ENCODE assay signal across 8 cellular contexts in the genomic region with DNA sequence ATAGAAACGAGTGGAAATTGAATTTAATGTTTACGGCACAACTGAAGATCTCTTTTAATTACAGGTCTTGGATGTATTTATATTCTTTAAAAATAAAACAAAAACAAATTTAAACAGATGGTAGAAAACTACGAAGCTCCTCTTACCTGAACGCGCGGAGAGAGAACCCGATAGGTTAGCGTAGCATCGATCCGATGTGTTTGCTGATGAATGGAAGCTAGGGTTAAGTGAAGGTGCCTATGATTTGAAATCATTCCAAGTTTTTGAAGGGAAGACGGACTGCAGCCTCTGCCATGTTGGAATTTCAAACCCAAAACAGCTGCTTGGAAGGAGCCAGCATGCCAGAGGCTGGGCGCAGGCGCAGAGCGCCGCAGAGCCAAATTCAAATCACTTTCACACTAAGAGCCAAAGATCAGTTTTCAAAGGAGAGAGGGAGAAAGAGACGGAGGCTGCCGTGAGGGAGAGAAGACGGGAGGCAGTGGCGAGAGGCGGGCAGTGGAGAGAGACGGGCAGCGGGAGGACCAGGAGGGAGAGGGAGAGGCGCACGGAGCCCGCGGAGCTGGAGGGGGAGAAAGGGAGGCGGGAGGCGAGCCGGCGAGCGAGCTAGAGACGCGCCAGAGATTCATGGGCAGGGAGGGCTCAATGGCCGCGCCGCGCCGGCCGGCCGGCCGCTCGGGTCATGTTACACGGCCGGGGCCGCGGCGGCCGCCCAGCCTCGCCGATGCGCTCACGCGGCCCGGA. TPM values are rescaled to one million over a fixed set of nuclear protein-coding genes. Genes with fewer than 3 reads are reported as not detected.
DNase-seq lines count a peak whose midpoint lies in the region; TF ChIP-seq lines count a peak whose summit lies in the region.

Gene FIGN (minus strand): TSS at position 317 of the 741 bp plus-strand sequence. CDS start 1,081 bp downstream, outside the sequence.

- CTCF ChIA-PET in GM10248 (lab: Yijun Ruan, JAX) (interaction anchor here (0.9 kb wide), 1 partner anchor 14 kb away, joined by 3 read pairs; no protein-coding TSS in a partner anchor), MCF 10A (lab: Yijun Ruan, JAX) (interaction anchor here (0.5 to 1.6 kb wide), 7 partner anchors 16 to 692 kb away, joined by 3 to 5 read pairs (median 3); no protein-coding TSS in a partner anchor), Caco-2 (lab: Charles Lee) (no interaction called here)

- H3K27ac Mint-ChIP-seq in MCF 10A (ENCODE audit: low read depth, unreplicated experiment) (peak within 1 kb of the TSS; percentile 95), Caco-2 (ENCODE audit: unreplicated experiment) (no peak within 1 kb of the TSS)

- DNase-seq in GM10248 (ENCODE audit: extremely low spot score) (peak; percentile 7), NCI-H226 (peak; percentile 76), MCF 10A (ENCODE audit: unreplicated experiment) (peak; percentile 79), retinal pigment epithelial cell (ENCODE audit: low read depth) (peak; percentile 52), Caco-2 (no peak), NCI-H2107 treated with DMSO at 0.1 percent for 48 hours (lab: John Stamatoyannopoulos, UW; ENCODE audit: unreplicated experiment) (no peak)
- DNase-seq in stimulated activated naive CD4-positive, alpha-beta T cell (lab: John Stamatoyannopoulos, UW) = no peak

- H3K4me1 ChIP-seq in iPS-15b (ENCODE audit: control insufficient read depth, insufficient read depth, low read length) (peaks cover 3% of the 10 kb centered on the region), Caco-2 (no peaks in the 10 kb centered on the region)

- intact Hi-C loops in MCF 10A (cut with micrococcal nuclease) (loop anchor here (2.0 to 10.0 kb wide), 5 partner anchors 43 to 325 kb away; no protein-coding TSS in a partner anchor), Caco-2 (cut with micrococcal nuclease; ENCODE audit: unreplicated experiment) (no loop called here)

- H3K4me3 ChIP-seq in iPS-15b (ENCODE audit: low read depth, low read length) (peak within 1 kb of the TSS; percentile 81), retinal pigment epithelial cell (ENCODE audit: low read length) (peak within 1 kb of the TSS; percentile 66), Caco-2 (ENCODE audit: low read depth, low read length) (no peak within 1 kb of the TSS)

- H3K9ac ChIP-seq in iPS-15b (ENCODE audit: low read depth, low read length) = peak within 1 kb of the TSS; percentile 87

- no peak for TF ChIP-seq CTCF in GM10248 (IDR thresholded peaks at IDR 0.05; ENCODE audit: control extremely low read depth, extremely low read depth, low read depth, missing control alignments)
- TF ChIP-seq CTCF in MCF 10A (IDR thresholded peaks at IDR 0.05; ENCODE audit: unreplicated experiment) = no peak
- TF ChIP-seq CTCF in retinal pigment epithelial cell (conservative IDR thresholded peaks at IDR 0.05; ENCODE audit: low read depth, low read length) = no peak
- TF ChIP-seq CTCF in Caco-2 (IDR thresholded peaks at IDR 0.05; ENCODE audit: insufficient read depth in 1 of 2, low read depth in 1 of 2, low read length in 1 of 2, severe bottlenecking in 1 of 2, unreplicated experiment in 1 of 2) = no peak

- no peaks in the 10 kb centered on the region for H3K27me3 Mint-ChIP-seq in MCF 10A (ENCODE audit: insufficient read depth, unreplicated experiment)
- H3K27me3 Mint-ChIP-seq in Caco-2 (ENCODE audit: insufficient read depth, unreplicated experiment) = no peaks in the 10 kb centered on the region

- H3K36me3 ChIP-seq in iPS-15b (ENCODE audit: control insufficient read depth, insufficient read depth, low read length) (no peaks in the 10 kb centered on the region), Caco-2 (ENCODE audit: control insufficient read depth, insufficient read depth, low read length) (no peaks in the 10 kb centered on the region)

- H3K4me3 Mint-ChIP-seq in MCF 10A (ENCODE audit: unreplicated experiment) (peak within 1 kb of the TSS; percentile 86), Caco-2 (ENCODE audit: unreplicated experiment) (no peak within 1 kb of the TSS)

- BruUV-seq in MCF 10A (replicated peaks; lab: Mats Ljungman, UMichigan) (no TSS peak), Caco-2 (replicated peaks; lab: Mats Ljungman, UMichigan) (no TSS peak)

- H3K36me3 Mint-ChIP-seq in MCF 10A (ENCODE audit: insufficient read depth, unreplicated experiment) (peaks cover 10% of the 10 kb centered on the region), Caco-2 (ENCODE audit: insufficient read depth, unreplicated experiment) (peaks cover 6% of the 10 kb centered on the region)

- H3K4me1 Mint-ChIP-seq in MCF 10A (ENCODE audit: insufficient read depth, unreplicated experiment) = peaks cover 14% of the 10 kb centered on the region
- no peaks in the 10 kb centered on the region for H3K4me1 Mint-ChIP-seq in Caco-2 (ENCODE audit: low read depth, unreplicated experiment)

- H3K27me3 ChIP-seq in iPS-15b (ENCODE audit: control insufficient read depth, insufficient read depth, low read length) = no peaks in the 10 kb centered on the region
- H3K27me3 ChIP-seq in Caco-2 (replicated peaks; ENCODE audit: control insufficient read depth, insufficient read depth, low read length) = no peaks in the 10 kb centered on the region

- H3K9me3 ChIP-seq in iPS-15b (ENCODE audit: control insufficient read depth, insufficient read depth, low read length) = no peaks in the 10 kb centered on the region
- no peaks in the 10 kb centered on the region for H3K9me3 ChIP-seq in Caco-2

- POLR2A ChIA-PET in GM10248 (lab: Yijun Ruan, JAX) = no interaction called here
- POLR2A ChIA-PET in MCF 10A (lab: Yijun Ruan, JAX) = interaction anchor here (0.6 to 3.4 kb wide), 16 partner anchors 12 to 264 kb away, joined by 3 to 29 read pairs (median 4); no protein-coding TSS in a partner anchor
- POLR2A ChIA-PET in Caco-2 (lab: Charles Lee) = no interaction called here

- H3K9me3 Mint-ChIP-seq in MCF 10A (ENCODE audit: unreplicated experiment) = no peaks in the 10 kb centered on the region
- H3K9me3 Mint-ChIP-seq in Caco-2 (ENCODE audit: unreplicated experiment) = peaks cover 11% of the 10 kb centered on the region

RNA-seq across cellular contexts. Expression of gene FIGN, which starts in this region (rescaled TPM):
- total RNA-seq in MCF 10A (2022) (9.0 and 11.7 TPM in 2 replicates), Caco-2 (2022) (not detected in 2 replicates)

Comparison
In these comparisons a context has a peak if more than half of its experiments do, and no peak if none do; other contexts are left out.
1. RNA of gene FIGN (total RNA-seq): 9.0 to 11.7 TPM in MCF 10A; not detected in Caco-2; every median in the first group is over 10 times any median in the second.
2. DNase-seq: peak in GM10248 (single experiment), NCI-H226 (single experiment), MCF 10A (single experiment) and retinal pigment epithelial cell (single experiment); none in stimulated activated naive CD4-positive, alpha-beta T cell (0 of 6), Caco-2 (0 of 2) and NCI-H2107 treated with DMSO at 0.1 percent for 48 hours (single experiment).